1 cellular context compared by ENCODE assay signal in genomic region chr18:76391746-76392145, GRCh38.
TF ChIP-seq lines count a peak whose summit lies in the region.

No MANE protein-coding gene starts in this region.

TF ChIP-seq in HepG2, 621 proteins besides CTCF, POLR2A, EP300 and RAD21 (continued from another document):
- no peak for TF ChIP-seq PATZ1 (CRISPR knock-in tag; IDR thresholded peaks at IDR 0.05)
- no peak for TF ChIP-seq FOSL2 (CRISPR knock-in tag; IDR thresholded peaks at IDR 0.05)
- no peak for TF ChIP-seq GLI4 (CRISPR knock-in tag; IDR thresholded peaks at IDR 0.05; ENCODE audit: borderline replicate concordance)
- no peak for TF ChIP-seq ZNF383 (CRISPR knock-in tag; IDR thresholded peaks at IDR 0.05; ENCODE audit: borderline replicate concordance)
- TF ChIP-seq ZNF782 (CRISPR knock-in tag; IDR thresholded peaks at IDR 0.05; ENCODE audit: borderline replicate concordance), result no peak
- TF ChIP-seq TARDBP (CRISPR knock-in tag; IDR thresholded peaks at IDR 0.05), result no peak
